ENCODE assay signal across 8 cellular contexts in genomic region chr5:132962429-132962928, GRCh38. TPM values are rescaled to one million over a fixed set of nuclear protein-coding genes. Genes with fewer than 3 reads are reported as not detected.
DNase-seq lines count a peak whose midpoint lies in the region; ATAC-seq, FAIRE-seq and TF ChIP-seq lines count a peak whose summit lies in the region.

No MANE protein-coding gene starts in this region.

- H3K4me2 ChIP-seq in BLaER1 treated with 17β-estradiol and CSF1 and Interleukin-3, amounts not matched to agents 10 nM and 100 nM, result peak overlapping the region; percentile 79 to 93 (median 84)
- peak overlapping the region; percentile 68 for H3K4me2 ChIP-seq in trophoblast cell (ENCODE audit: low read length)

- no peak overlapping the region for H3K14ac ChIP-seq in trophoblast cell (ENCODE audit: low read length)

- no peak overlapping the region for H3K23ac ChIP-seq in trophoblast cell (ENCODE audit: low read length)

- H3K18ac ChIP-seq in trophoblast cell (ENCODE audit: low read length), result no peak overlapping the region

- peaks cover 2 to 36% (median 16%) of the 10 kb centered on the region in 11 experiments; a peak in 17 of 22 replicates for H3K36me3 ChIP-seq in BLaER1 treated with 17β-estradiol and CSF1 and Interleukin-3, amounts not matched to agents 10 nM and 100 nM
- H3K36me3 ChIP-seq in adipocyte (ENCODE audit: control insufficient read depth, insufficient read depth, low read length, severe bottlenecking) (no peaks in the 10 kb centered on the region), heart right ventricle (peaks cover 0 to 8% (median 0%) of the 10 kb centered on the region in 9 donors), trophoblast cell (ENCODE audit: control insufficient read depth in 1 of 2, insufficient read depth in 2 of 2, low read length in 2 of 2) (no peaks in the 10 kb centered on the region)

- H2AK5ac ChIP-seq in trophoblast cell (ENCODE audit: low read length), result no peak overlapping the region

- H4K12ac ChIP-seq in trophoblast cell (ENCODE audit: low read depth, low read length), result no peak overlapping the region

- TF ChIP-seq CTCF in heart right ventricle (IDR thresholded peaks at IDR 0.05), result no peak

- peaks cover 15 to 41% (median 23%) of the 10 kb centered on the region in 10 experiments for H3K4me1 ChIP-seq in BLaER1 treated with 17β-estradiol and CSF1 and Interleukin-3, amounts not matched to agents 10 nM and 100 nM
- H3K4me1 ChIP-seq in adipocyte (ENCODE audit: control insufficient read depth, insufficient read depth, low read length) (peaks cover 20% of the 10 kb centered on the region), heart right ventricle (peaks cover 5 to 54% (median 37%) of the 10 kb centered on the region in 9 donors), trophoblast cell (ENCODE audit: control insufficient read depth in 1 of 2, insufficient read depth in 2 of 2, low read length in 2 of 2) (peaks cover 4 to 5% of the 10 kb centered on the region in 2 experiments)

- H3K27me3 ChIP-seq in BLaER1 treated with 17β-estradiol and CSF1 and Interleukin-3, amounts not matched to agents 10 nM and 100 nM, result no peaks in the 10 kb centered on the region
- H3K27me3 ChIP-seq in adipocyte (replicated peaks; ENCODE audit: control insufficient read depth, insufficient read depth, low read length) (no peaks in the 10 kb centered on the region), heart right ventricle (no peaks in the 10 kb centered on the region), trophoblast cell (ENCODE audit: insufficient read depth, low read length) (no peaks in the 10 kb centered on the region)

- H2BK5ac ChIP-seq in trophoblast cell (ENCODE audit: low read depth, low read length, poor library complexity), result peak overlapping the region; percentile 16

- peak; percentile 70 for FAIRE-seq in H54 (lab: Jason Lieb, UNC)

- peak overlapping the region; percentile 69 to 93 (median 84) for H3K4me3 ChIP-seq in BLaER1 treated with 17β-estradiol and CSF1 and Interleukin-3, amounts not matched to agents 10 nM and 100 nM
- peak overlapping the region; percentile 94 for H3K4me3 ChIP-seq in adipocyte (ENCODE audit: low read length)
- peak overlapping the region; percentile 62 to 99 (median 94) for H3K4me3 ChIP-seq in heart right ventricle
- peak overlapping the region; percentile 92 for H3K4me3 ChIP-seq in trophoblast cell (ENCODE audit: low read depth, low read length)

- no peak overlapping the region for H4K8ac ChIP-seq in trophoblast cell (ENCODE audit: low read depth, low read length)

- H4K91ac ChIP-seq in trophoblast cell (ENCODE audit: low read depth, low read length), result peak overlapping the region; percentile 30

- no peak for DNase-seq in H54 (ENCODE audit: insufficient read length, low spot score)
- DNase-seq in NCI-H748 treated with DMSO at 0.1 percent for 48 hours (lab: John Stamatoyannopoulos, UW), result peak; percentile 25
- peak; percentile 87 for DNase-seq in adipocyte (ENCODE audit: low read depth)
- DNase-seq in heart right ventricle, result peak in 1 of 2 donors; percentile 38
- peak in 1 of 2 donors; percentile 67 for DNase-seq in trophoblast cell
- no peak for DNase-seq in KG1 (lab: John Stamatoyannopoulos, UW)

- intact Hi-C loops in heart right ventricle (cut with DNase I), result loop anchor here in 7 of 10 donors (2.0 to 10.0 kb wide), 4 partner anchors 62 to 92 kb away; partner anchors contain the start of genes HSPA4 (in 3 of the 7) and ZCCHC10 (in 3 of the 7)

- H3K9me3 ChIP-seq in BLaER1 treated with 17β-estradiol and CSF1 and Interleukin-3, amounts not matched to agents 10 nM and 100 nM (replicated peaks in 1 of 11), result no peaks in the 10 kb centered on the region
- H3K9me3 ChIP-seq in adipocyte (ENCODE audit: control insufficient read depth, low read length) (no peaks in the 10 kb centered on the region), heart right ventricle (no peaks in the 10 kb centered on the region), trophoblast cell (ENCODE audit: insufficient read depth, low read depth, low read length) (no peaks in the 10 kb centered on the region)

- 1% methylated on average over 18 of the region's 18 CpGs for WGBS in heart right ventricle, 2 donors
- no CpG with 5 or more reads among the region's 18 CpGs for WGBS in trophoblast cell (ENCODE audit: extremely low coverage, insufficient coverage, insufficient read length)

- H3K27ac ChIP-seq in BLaER1 treated with 17β-estradiol and CSF1 and Interleukin-3, amounts not matched to agents 10 nM and 100 nM, result peak overlapping the region; percentile 86 to 98 (median 91)
- H3K27ac ChIP-seq in heart right ventricle (peak overlapping the region; percentile 94 to 99 (median 99)), trophoblast cell (ENCODE audit: low read depth, low read length) (peak overlapping the region; percentile 94)

- H3K79me2 ChIP-seq in trophoblast cell (ENCODE audit: control insufficient read depth, insufficient read depth, low read length, poor library complexity), result peaks cover 21% of the 10 kb centered on the region

- peak overlapping the region; percentile 92 for H3K4ac ChIP-seq in trophoblast cell (ENCODE audit: low read depth, low read length)

- no peak overlapping the region for H2BK12ac ChIP-seq in trophoblast cell (ENCODE audit: low read length)

- H2BK120ac ChIP-seq in trophoblast cell (ENCODE audit: insufficient read depth, low read length, poor library complexity), result no peak overlapping the region

- H4K20me1 ChIP-seq in BLaER1 treated with 17β-estradiol and CSF1 and Interleukin-3, amounts not matched to agents 10 nM and 100 nM, result peaks cover 38 to 55% (median 48%) of the 10 kb centered on the region in 11 experiments

- ATAC-seq in heart right ventricle, result peak in 7 of 8 donors; percentile 18 to 59 (median 39)
- no peak for ATAC-seq in GM18520 (IDR thresholded peaks at IDR 0.05; ENCODE audit: unreplicated experiment)

- no peak overlapping the region for H2AFZ ChIP-seq in trophoblast cell (ENCODE audit: insufficient read depth, low read length, poor library complexity)

- TF ChIP-seq POLR2A in H54 (IDR thresholded peaks at IDR 0.05; ENCODE audit: low read depth, low read length), result no peak

- H3K79me1 ChIP-seq in trophoblast cell (ENCODE audit: low read length), result peaks cover 16% of the 10 kb centered on the region

- peak overlapping the region; percentile 91 to 100 (median 95) for H3K9ac ChIP-seq in BLaER1 treated with 17β-estradiol and CSF1 and Interleukin-3, amounts not matched to agents 10 nM and 100 nM
- H3K9ac ChIP-seq in adipocyte (ENCODE audit: low read length) (peak overlapping the region; percentile 99), trophoblast cell (ENCODE audit: low read length) (peak overlapping the region; percentile 97)

RNA-seq across cellular contexts. Expression of gene AFF4, which starts 1.0 kb away (rescaled TPM):
- 10 to 100 TPM; 35.2 to 63.8 (median 53.3) TPM for total RNA-seq in heart right ventricle
- 1 to 10 TPM; 7.0 to 9.3 TPM for polyA plus RNA-seq in heart right ventricle
- polyA plus RNA-seq in trophoblast cell (2013), result 66.8 and 66.9 TPM in 2 replicates

Comparison
In these comparisons a context has a peak if more than half of its experiments do, and no peak if none do; other contexts are left out.
1. DNase-seq: peak in NCI-H748 treated with DMSO at 0.1 percent for 48 hours (single experiment) and adipocyte (single experiment); none in H54 (single experiment) and KG1 (single experiment).
2. Peak in every context shown above with its lines, with median percentiles within 50 percentile points of each other: H3K27ac ChIP-seq, H3K4me3 ChIP-seq and H3K9ac ChIP-seq.